26 cellular contexts compared by ENCODE assay signal in genomic region chr16:52368899-52369298, GRCh38.
"Had no signal": no experiment of that assay in that cellular context is flagged by ENCODE, and none has a peak within 500 bp of the region (broad histone marks: within the 10 kb centered on the region; RNA-seq: fewer than 3 reads in every experiment).

No MANE protein-coding gene starts in this region.

- H3K27me3 ChIP-seq: colonic mucosa, esophagus squamous epithelium, gastrocnemius medialis, heart right ventricle, left lung had no signal

- ATAC-seq: effector memory CD8-positive, alpha-beta T cell; esophagus mucosa; gastrocnemius medialis; heart right ventricle; left lung; left ventricle myocardium superior; lower lobe of right lung had no signal

- H3K36me3 ChIP-seq: colonic mucosa, esophagus squamous epithelium, gastrocnemius medialis, heart right ventricle, left lung, lower lobe of right lung had no signal

- H3K27ac ChIP-seq: colonic mucosa, epithelial cell of prostate, esophagus squamous epithelium, gastrocnemius medialis, heart right ventricle, left lung, lower lobe of right lung had no signal

- H3K4me1 ChIP-seq: colonic mucosa, esophagus squamous epithelium, gastrocnemius medialis, heart right ventricle, left lung, lower lobe of right lung had no signal

- H3K4me3 ChIP-seq: colonic mucosa, esophagus squamous epithelium, gastrocnemius medialis, heart right ventricle, left lung, lower lobe of right lung had no signal

- H3K9me3 ChIP-seq: colonic mucosa, esophagus squamous epithelium, gastrocnemius medialis, lower lobe of right lung had no signal

- FAIRE-seq: endometrium, kidney had no signal

- DNase-seq: colonic mucosa; cortex of kidney; effector CD8-positive, alpha-beta T cell; effector memory CD8-positive, alpha-beta T cell; endodermal cell; erythroblast; esophagus squamous epithelium; foreskin fibroblast; foreskin melanocyte; gastrocnemius medialis; glutamatergic neuron; head of caudate nucleus; heart right ventricle; hypothalamus; immature natural killer cell; islet precursor cell; kidney; kidney glomerular epithelial cell; left lung; left ventricle myocardium superior; lower lobe of right lung; mesenchymal stem cell; midbrain had no signal
